18 cellular contexts compared by ENCODE assay signal in genomic region chr4:8700576-8700975, GRCh38.
DNase-seq lines count a peak whose midpoint lies in the region; ATAC-seq and TF ChIP-seq lines count a peak whose summit lies in the region.
"Had no signal": no experiment of that assay in that cellular context is flagged by ENCODE, and none has a peak within 500 bp of the region (broad histone marks: within the 10 kb centered on the region; RNA-seq: fewer than 3 reads in every experiment).

No MANE protein-coding gene starts in this region.

- POLR2A ChIA-PET in PC-3 (lab: Charles Lee; ENCODE audit: unreplicated experiment), result no interaction called here

- H3K36me3 Mint-ChIP-seq in activated CD8-positive, alpha-beta memory T cell treated with anti-CD3 and anti-CD28 coated beads, Interleukin-2, amount 10 ng/mL, durations not matched to agents 7 days and 5 days, result no peaks in the 10 kb centered on the region

- TF ChIP-seq CTCF in coronary artery (IDR thresholded peaks at IDR 0.05) (no peak), osteoblast (IDR thresholded peaks at IDR 0.05; ENCODE audit: extremely low read depth, low read depth, low read length) (no peak), upper lobe of right lung (IDR thresholded peaks at IDR 0.05) (no peak), PC-3 (conservative IDR thresholded peaks at IDR 0.05; ENCODE audit: low read depth, low read length) (no peak), lower lobe of right lung (IDR thresholded peaks at IDR 0.05) (no peak)

- no peaks in the 10 kb centered on the region for H3K9me2 ChIP-seq in PC-3 (replicated peaks; ENCODE audit: low read length)

- H3K4me2 ChIP-seq in osteoblast (ENCODE audit: insufficient read depth, low read length), result no peak overlapping the region
- H3K4me2 ChIP-seq in PC-3 (ENCODE audit: low read length), result no peak overlapping the region
- H3K4me2 ChIP-seq: BLaER1 treated with 17β-estradiol and CSF1 and Interleukin-3, amounts not matched to agents 10 nM and 100 nM had no signal

- H4K20me1 ChIP-seq in osteoblast (ENCODE audit: insufficient read depth, low read length) (no peaks in the 10 kb centered on the region), PC-3 (ENCODE audit: low read length) (no peaks in the 10 kb centered on the region)

- CTCF ChIA-PET in activated CD8-positive, alpha-beta memory T cell treated with anti-CD3 and anti-CD28 coated beads, Interleukin-2, amount 10 ng/mL, durations not matched to agents 7 days and 5 days (lab: Charles Lee), result no interaction called here
- CTCF ChIA-PET in PC-3 (lab: Charles Lee), result no interaction called here

- H3K9me3 Mint-ChIP-seq in activated CD8-positive, alpha-beta memory T cell treated with anti-CD3 and anti-CD28 coated beads, Interleukin-2, amount 10 ng/mL, durations not matched to agents 7 days and 5 days (ENCODE audit: low read depth), result no peaks in the 10 kb centered on the region
- H3K9me3 Mint-ChIP-seq: HFFc6 had no signal

- no peaks in the 10 kb centered on the region for H3K9me3 ChIP-seq in osteoblast (ENCODE audit: low read depth, low read length)
- H3K9me3 ChIP-seq in upper lobe of right lung, result no peaks in the 10 kb centered on the region
- no peaks in the 10 kb centered on the region for H3K9me3 ChIP-seq in PC-3 (ENCODE audit: low read length)
- no peaks in the 10 kb centered on the region for H3K9me3 ChIP-seq in lower lobe of right lung
- H3K9me3 ChIP-seq: MG63 had no signal

- H3K4me3 ChIP-seq in coronary artery (peak overlapping the region; percentile 39), osteoblast (ENCODE audit: insufficient read depth, low read length) (no peak overlapping the region), upper lobe of right lung (no peak overlapping the region), PC-3 (ENCODE audit: low read length) (no peak overlapping the region), lower lobe of right lung (no peak overlapping the region)
- H3K4me3 ChIP-seq: BLaER1 treated with 17β-estradiol and CSF1 and Interleukin-3, amounts not matched to agents 10 nM and 100 nM; MG63 had no signal

- H3K4me1 ChIP-seq in osteoblast (ENCODE audit: insufficient read depth, low read length), result no peaks in the 10 kb centered on the region
- no peaks in the 10 kb centered on the region for H3K4me1 ChIP-seq in upper lobe of right lung
- H3K4me1 ChIP-seq in PC-3 (ENCODE audit: insufficient read depth, low read length), result no peaks in the 10 kb centered on the region
- H3K4me1 ChIP-seq in lower lobe of right lung, result no peaks in the 10 kb centered on the region

- BruUV-seq in PC-3 (replicated peaks; lab: Mats Ljungman, UMichigan), result no TSS peak

- H3K27me3 ChIP-seq in osteoblast (ENCODE audit: insufficient read depth, low read length) (peaks cover 21% of the 10 kb centered on the region), upper lobe of right lung (peaks cover 35% of the 10 kb centered on the region), PC-3 (ENCODE audit: low read length) (peaks cover 89% of the 10 kb centered on the region), lower lobe of right lung (ENCODE audit: low read depth) (peaks cover 56% of the 10 kb centered on the region)
- H3K27me3 ChIP-seq: BLaER1 treated with 17β-estradiol and CSF1 and Interleukin-3, amounts not matched to agents 10 nM and 100 nM; MG63 had no signal

- H3K27ac Mint-ChIP-seq in activated CD8-positive, alpha-beta memory T cell treated with anti-CD3 and anti-CD28 coated beads, Interleukin-2, amount 10 ng/mL, durations not matched to agents 7 days and 5 days, result no peak overlapping the region
- H3K27ac Mint-ChIP-seq: HFFc6 had no signal

- H3K9ac ChIP-seq in PC-3 (ENCODE audit: low read length), result no peak overlapping the region
- H3K9ac ChIP-seq: BLaER1 treated with 17β-estradiol and CSF1 and Interleukin-3, amounts not matched to agents 10 nM and 100 nM had no signal

- H2AFZ ChIP-seq in osteoblast (ENCODE audit: low read length) (no peak overlapping the region), PC-3 (ENCODE audit: low read length) (no peak overlapping the region)

- H3K27ac ChIP-seq in coronary artery (no peak overlapping the region), osteoblast (ENCODE audit: low read depth, low read length) (no peak overlapping the region), upper lobe of right lung (no peak overlapping the region), PC-3 (ENCODE audit: low read length) (no peak overlapping the region), lower lobe of right lung (no peak overlapping the region)
- H3K27ac ChIP-seq: BLaER1 treated with 17β-estradiol and CSF1 and Interleukin-3, amounts not matched to agents 10 nM and 100 nM had no signal

- H3K36me3 ChIP-seq in osteoblast (ENCODE audit: insufficient read depth, low read length) (no peaks in the 10 kb centered on the region), upper lobe of right lung (no peaks in the 10 kb centered on the region), PC-3 (ENCODE audit: low read depth, low read length) (no peaks in the 10 kb centered on the region), lower lobe of right lung (no peaks in the 10 kb centered on the region)
- H3K36me3 ChIP-seq: BLaER1 treated with 17β-estradiol and CSF1 and Interleukin-3, amounts not matched to agents 10 nM and 100 nM; MG63 had no signal

- no peak overlapping the region for H3K4me3 Mint-ChIP-seq in activated CD8-positive, alpha-beta memory T cell treated with anti-CD3 and anti-CD28 coated beads, Interleukin-2, amount 10 ng/mL, durations not matched to agents 7 days and 5 days
- H3K4me3 Mint-ChIP-seq: HFFc6 had no signal

- intact Hi-C loops in upper lobe of right lung (cut with DNase I) (no loop called here), PC-3 (cut with micrococcal nuclease) (no loop called here), lower lobe of right lung (cut with DNase I) (no loop called here)

- H3K27me3 Mint-ChIP-seq in activated CD8-positive, alpha-beta memory T cell treated with anti-CD3 and anti-CD28 coated beads, Interleukin-2, amount 10 ng/mL, durations not matched to agents 7 days and 5 days, result no peaks in the 10 kb centered on the region

- H3K4me1 Mint-ChIP-seq in activated CD8-positive, alpha-beta memory T cell treated with anti-CD3 and anti-CD28 coated beads, Interleukin-2, amount 10 ng/mL, durations not matched to agents 7 days and 5 days, result no peaks in the 10 kb centered on the region

- peak; percentile 13 for DNase-seq in activated CD8-positive, alpha-beta memory T cell treated with anti-CD3 and anti-CD28 coated beads, Interleukin-2, amount 50 U/mL, for 48 hours
- DNase-seq in activated CD8-positive, alpha-beta memory T cell treated with anti-CD3 and anti-CD28 coated beads, Interleukin-2, amount 10 ng/mL, durations not matched to agents 7 days and 5 days, result no peak
- DNase-seq in coronary artery (ENCODE audit: low spot score) (peak; percentile 41), osteoblast (ENCODE audit: insufficient read length, low spot score, missing footprints) (peak; percentile 85), upper lobe of right lung (peak; percentile 26), PC-3 (no peak), lower lobe of right lung (no peak), KG1 (lab: John Stamatoyannopoulos, UW) (no peak)
- DNase-seq: DMS 273 treated with DMSO at 0.1 percent for 48 hours, HFFc6, Karpas-422, MG63, NCI-H1092, NCI-H1694, NCI-H2227 treated with DMSO at 0.1 percent for 48 hours, NCI-H524 had no signal

- no peaks in the 10 kb centered on the region for H3F3A ChIP-seq in PC-3 (ENCODE audit: low read length, unreplicated experiment)

- no peaks in the 10 kb centered on the region for H3K79me2 ChIP-seq in osteoblast (ENCODE audit: insufficient read depth, low read length)
- no peaks in the 10 kb centered on the region for H3K79me2 ChIP-seq in PC-3 (ENCODE audit: low read length)

- no peak for ATAC-seq in activated CD8-positive, alpha-beta memory T cell treated with anti-CD3 and anti-CD28 coated beads, Interleukin-2, amount 10 ng/mL, durations not matched to agents 7 days and 5 days
- ATAC-seq in upper lobe of right lung (no peak), PC-3 (no peak), lower lobe of right lung (no peak)
- ATAC-seq: Right ventricle myocardium inferior had no signal

Comparison
In these comparisons a context has a peak if more than half of its experiments do, and no peak if none do; other contexts are left out.
1. DNase-seq: peak in activated CD8-positive, alpha-beta memory T cell treated with anti-CD3 and anti-CD28 coated beads, Interleukin-2, amount 50 U/mL, for 48 hours (single experiment), coronary artery (single experiment), osteoblast (single experiment) and upper lobe of right lung (single experiment); none in activated CD8-positive, alpha-beta memory T cell treated with anti-CD3 and anti-CD28 coated beads, Interleukin-2, amount 10 ng/mL, durations not matched to agents 7 days and 5 days (single experiment), PC-3 (single experiment), lower lobe of right lung (single experiment) and KG1 (single experiment).